8 cellular contexts compared by ENCODE assay signal in genomic region chr6:2760882-2761842, GRCh38. TPM values are rescaled to one million over a fixed set of nuclear protein-coding genes. Genes with fewer than 3 reads are reported as not detected.
DNase-seq lines count a peak whose midpoint lies in the region; ATAC-seq and TF ChIP-seq lines count a peak whose summit lies in the region.

No MANE protein-coding gene starts in this region.

- POLR2A ChIA-PET in activated CD4-positive, alpha-beta memory T cell treated with anti-CD3 and anti-CD28 coated beads for 36 hours (lab: Charles Lee), result no interaction called here

- peaks cover 7% of the 10 kb centered on the region for H3K27me3 Mint-ChIP-seq in GM23338 (ENCODE audit: insufficient read depth, low read depth, poor library complexity)
- peaks cover 5% of the 10 kb centered on the region for H3K27me3 Mint-ChIP-seq in activated CD4-positive, alpha-beta memory T cell treated with anti-CD3 and anti-CD28 coated beads for 36 hours
- peaks cover 6% of the 10 kb centered on the region for H3K27me3 Mint-ChIP-seq in glutamatergic neuron (ENCODE audit: unreplicated experiment)

- no peaks in the 10 kb centered on the region for H4K20me1 ChIP-seq in GM23338 (replicated peaks; ENCODE audit: insufficient read depth)

- ATAC-seq in GM23338, result no peak
- no peak for ATAC-seq in HG02885 (IDR thresholded peaks at IDR 0.05; ENCODE audit: poor library complexity, unreplicated experiment)
- no peak for ATAC-seq in GM21423 (IDR thresholded peaks at IDR 0.05; ENCODE audit: unreplicated experiment)

- peaks cover 8% of the 10 kb centered on the region for H3K4me1 Mint-ChIP-seq in GM23338
- peaks cover 17% of the 10 kb centered on the region for H3K4me1 Mint-ChIP-seq in activated CD4-positive, alpha-beta memory T cell treated with anti-CD3 and anti-CD28 coated beads for 36 hours (ENCODE audit: low read depth)
- H3K4me1 Mint-ChIP-seq in glutamatergic neuron (ENCODE audit: low read depth, unreplicated experiment), result peaks cover 8% of the 10 kb centered on the region

- CTCF ChIA-PET in activated CD4-positive, alpha-beta memory T cell treated with anti-CD3 and anti-CD28 coated beads for 36 hours (lab: Charles Lee), result interaction anchor here (0.7 to 7.9 kb wide), 8 partner anchors 13 to 169 kb away, joined by 3 to 111 read pairs (median 4); partner anchors contain the start of gene MYLK4

- no peak overlapping the region for H2AFZ ChIP-seq in GM23338

- no peaks in the 10 kb centered on the region for H3K27me3 ChIP-seq in GM23338 (ENCODE audit: insufficient read depth)

- H3K4me3 Mint-ChIP-seq in GM23338, result no peak overlapping the region
- peak overlapping the region; percentile 69 for H3K4me3 Mint-ChIP-seq in activated CD4-positive, alpha-beta memory T cell treated with anti-CD3 and anti-CD28 coated beads for 36 hours
- no peak overlapping the region for H3K4me3 Mint-ChIP-seq in glutamatergic neuron (ENCODE audit: unreplicated experiment)

- H3K36me3 Mint-ChIP-seq in GM23338 (ENCODE audit: low read depth) (0 out of 3 replicates have a peak, but pooled peaks cover 7% of the 10 kb centered on the region), glutamatergic neuron (ENCODE audit: unreplicated experiment) (no peaks in the 10 kb centered on the region)
- H3K36me3 Mint-ChIP-seq in activated CD4-positive, alpha-beta memory T cell treated with anti-CD3 and anti-CD28 coated beads for 36 hours, result no peaks in the 10 kb centered on the region

- no peak overlapping the region for H3K27ac ChIP-seq in GM23338 (ENCODE audit: low read depth)

- H3K36me3 ChIP-seq in GM23338 (ENCODE audit: insufficient read depth), result no peaks in the 10 kb centered on the region

- no peaks in the 10 kb centered on the region; the same call in 1 of the 2 replicates for H3K4me1 ChIP-seq in GM23338 (ENCODE audit: insufficient read depth)

- H3K9me2 ChIP-seq in GM23338 (ENCODE audit: insufficient read depth), result no peaks in the 10 kb centered on the region

- H3K4me2 ChIP-seq in GM23338, result no peak overlapping the region

- TF ChIP-seq CTCF in AG09309 (IDR thresholded peaks at IDR 0.05; ENCODE audit: control insufficient read depth, insufficient read depth, low read depth, low read length, missing control alignments) (peak; percentile 19), GM23338 (conservative IDR thresholded peaks at IDR 0.05; ENCODE audit: low read depth in 2 of 2) (peak; percentile 46 to 70), glutamatergic neuron (IDR thresholded peaks at IDR 0.05; ENCODE audit: partially characterized antibody, unreplicated experiment) (peak; percentile 71)

- intact Hi-C loops in activated CD4-positive, alpha-beta memory T cell treated with anti-CD3 and anti-CD28 coated beads for 36 hours (cut with micrococcal nuclease), result loop anchor here (1.0 to 10.0 kb wide), 4 partner anchors 23 to 1374 kb away; partner anchors contain the start of genes ECI2 and GMDS

- no peak for DNase-seq in AG09309 (ENCODE audit: low read depth)
- peak; percentile 53 for DNase-seq in GM23338 (ENCODE audit: low spot score)
- peak; percentile 45 for DNase-seq in activated CD4-positive, alpha-beta memory T cell treated with anti-CD3 and anti-CD28 coated beads for 36 hours
- DNase-seq in glutamatergic neuron, result no peak
- DNase-seq in NOMO-1 (lab: John Stamatoyannopoulos, UW; ENCODE audit: unreplicated experiment in 2 of 2), result no peak
- no peak for DNase-seq in T-helper 9 cell

- H3K79me2 ChIP-seq in GM23338 (replicated peaks; ENCODE audit: insufficient read depth), result peaks cover under 1% of the 10 kb centered on the region; the same call in 1 of the 2 replicates

- no peak overlapping the region for H3K27ac Mint-ChIP-seq in GM23338
- peak overlapping the region; percentile 35 for H3K27ac Mint-ChIP-seq in activated CD4-positive, alpha-beta memory T cell treated with anti-CD3 and anti-CD28 coated beads for 36 hours
- H3K27ac Mint-ChIP-seq in glutamatergic neuron (ENCODE audit: unreplicated experiment), result no peak overlapping the region

- no peaks in the 10 kb centered on the region for H3F3A ChIP-seq in GM23338 (replicated peaks; ENCODE audit: low read depth)

- no peak overlapping the region for H3K4me3 ChIP-seq in AG09309 (ENCODE audit: control insufficient read depth, low read depth, low read length)
- no peak overlapping the region for H3K4me3 ChIP-seq in GM23338

- H3K9me3 Mint-ChIP-seq in GM23338 (peaks cover 8% of the 10 kb centered on the region; the same call in 1 of the 3 replicates), glutamatergic neuron (ENCODE audit: unreplicated experiment) (peaks cover 7% of the 10 kb centered on the region)
- H3K9me3 Mint-ChIP-seq in activated CD4-positive, alpha-beta memory T cell treated with anti-CD3 and anti-CD28 coated beads for 36 hours, result no peaks in the 10 kb centered on the region

TF ChIP-seq in GM23338, 12 proteins besides CTCF, POLR2A, EP300 and RAD21:
- no peak for TF ChIP-seq CREB1 (CRISPR knock-in tag; IDR thresholded peaks at IDR 0.05; ENCODE audit: low read depth)
- no peak for TF ChIP-seq ZNF331 (CRISPR knock-in tag; IDR thresholded peaks at IDR 0.05; ENCODE audit: low read depth)
- TF ChIP-seq EZH2phosphoT487 (IDR thresholded peaks at IDR 0.05; ENCODE audit: unreplicated experiment), result no peak
- no peak for TF ChIP-seq POLR2AphosphoS5 (IDR thresholded peaks at IDR 0.05; ENCODE audit: low read depth)
- no peak for TF ChIP-seq EZH2 (IDR thresholded peaks at IDR 0.05; ENCODE audit: low read depth, unreplicated experiment)
- no peak for TF ChIP-seq STAT1 (IDR thresholded peaks at IDR 0.05; ENCODE audit: unreplicated experiment)
TF ChIP-seq in GM23338: peak in this region for 0.

RNA-seq across cellular contexts. Expression of gene WRNIP1, which starts 4.0 kb away (rescaled TPM):
- 50.4 and 66.0 TPM in 2 replicates for total RNA-seq in GM23338 (2014; rRNA removed; shearing (Covaris generic))
- polyA plus RNA-seq in GM23338 (2016; fragmentation: Nextera tagmentation; extraction: Ambion mirVana), result 27.6 and 34.8 TPM in 2 replicates
- 10 to 100 TPM; 32.7 to 32.8 TPM for total RNA-seq in activated CD4-positive, alpha-beta memory T cell treated with anti-CD3 and anti-CD28 coated beads for 36 hours
- 46.5 TPM for total RNA-seq in glutamatergic neuron (ENCODE audit: unreplicated experiment)

RNA-seq across cellular contexts. Expression of gene MYLK4, which starts 10.4 kb away (rescaled TPM):
- total RNA-seq in GM23338 (2014; rRNA removed; shearing (Covaris generic)), result 0.12 and 0.17 TPM in 2 replicates
- 0.03 TPM in 2 replicates for polyA plus RNA-seq in GM23338 (2016; fragmentation: Nextera tagmentation; extraction: Ambion mirVana)
- total RNA-seq in activated CD4-positive, alpha-beta memory T cell treated with anti-CD3 and anti-CD28 coated beads for 36 hours, result under 1 TPM; 0.05 to 0.07 TPM
- total RNA-seq in glutamatergic neuron (ENCODE audit: unreplicated experiment), result 0.49 TPM

Comparison
In these comparisons a context has a peak if more than half of its experiments do, and no peak if none do; other contexts are left out.
1. DNase-seq: peak in GM23338 (single experiment) and activated CD4-positive, alpha-beta memory T cell treated with anti-CD3 and anti-CD28 coated beads for 36 hours (single experiment); none in AG09309 (single experiment), glutamatergic neuron (single experiment), NOMO-1 (0 of 2) and T-helper 9 cell (single experiment).
2. CTCF ChIP-seq: peak in every context shown above with its lines; median percentile 71 in glutamatergic neuron; 58 in GM23338; 19 in AG09309.